ENCODE assay signal across 12 cellular contexts in genomic region chr1:21944261-21945074, GRCh38. TPM values are rescaled to one million over a fixed set of nuclear protein-coding genes. Genes with fewer than 3 reads are reported as not detected.
DNase-seq lines count a peak whose midpoint lies in the region; ATAC-seq, FAIRE-seq and TF ChIP-seq lines count a peak whose summit lies in the region.
"Had no signal": no experiment of that assay in that cellular context is flagged by ENCODE, and none has a peak within 500 bp of the region (broad histone marks: within the 10 kb centered on the region; RNA-seq: fewer than 3 reads in every experiment).

No MANE protein-coding gene starts in this region.

- TF ChIP-seq CTCF in cardiac muscle cell (IDR thresholded peaks at IDR 0.05; ENCODE audit: low read depth, low read length), result no peak
- TF ChIP-seq CTCF in esophagus squamous epithelium (IDR thresholded peaks at IDR 0.05), result no peak
- no peak for TF ChIP-seq CTCF in OCI-LY7 (conservative IDR thresholded peaks at IDR 0.05; ENCODE audit: low read length)
- TF ChIP-seq CTCF in A673 (conservative IDR thresholded peaks at IDR 0.05; ENCODE audit: low read depth, low read length), result no peak

- H3K4me1 ChIP-seq in cardiac muscle cell (ENCODE audit: low read depth) (peaks cover 22% of the 10 kb centered on the region), esophagus squamous epithelium (peaks cover 7 to 68% (median 45%) of the 10 kb centered on the region in 3 donors), OCI-LY7 (ENCODE audit: insufficient read depth, low read length, poor library complexity, severe bottlenecking) (no peaks in the 10 kb centered on the region), A673 (ENCODE audit: insufficient read depth, low read length, poor library complexity, severe bottlenecking) (peaks cover 5% of the 10 kb centered on the region)

- no peaks in the 10 kb centered on the region for H3K9me2 ChIP-seq in OCI-LY7 (ENCODE audit: insufficient read depth, low read length)

- peak overlapping the region; percentile 54 for H3K27ac ChIP-seq in cardiac muscle cell
- H3K27ac ChIP-seq in esophagus squamous epithelium, result peak overlapping the region; percentile 53 to 97 (median 84)
- H3K27ac ChIP-seq in OCI-LY7 (ENCODE audit: low read depth, low read length, poor library complexity, severe bottlenecking), result no peak overlapping the region
- no peak overlapping the region for H3K27ac ChIP-seq in A673 (ENCODE audit: low read depth, low read length, poor library complexity, severe bottlenecking)

- H3K27me3 ChIP-seq in cardiac muscle cell (no peaks in the 10 kb centered on the region), esophagus squamous epithelium (no peaks in the 10 kb centered on the region), A673 (replicated peaks; ENCODE audit: insufficient read depth, low read depth, low read length, poor library complexity) (no peaks in the 10 kb centered on the region)
- H3K27me3 ChIP-seq: MG63 had no signal

- BruUV-seq in OCI-LY7 (replicated peaks; lab: Mats Ljungman, UMichigan), result no TSS peak
- BruUV-seq in A673 (replicated peaks; lab: Mats Ljungman, UMichigan), result no TSS peak

- ATAC-seq in Right ventricle myocardium inferior, result no peak

- H3K4me3 ChIP-seq in cardiac muscle cell (no peak overlapping the region), esophagus squamous epithelium (no peak overlapping the region), OCI-LY7 (ENCODE audit: low read depth, low read length, poor library complexity, severe bottlenecking) (no peak overlapping the region), A673 (ENCODE audit: low read depth, low read length, poor library complexity, severe bottlenecking) (no peak overlapping the region)
- H3K4me3 ChIP-seq: MG63 had no signal

- CTCF ChIA-PET in OCI-LY7 (lab: Charles Lee; ENCODE audit: unreplicated experiment), result no interaction called here
- CTCF ChIA-PET in A673 (lab: Charles Lee), result no interaction called here

- intact Hi-C loops in Right ventricle myocardium inferior (cut with DNase I) (no loop called here), esophagus squamous epithelium (cut with DNase I) (no loop called here), OCI-LY7 (cut with micrococcal nuclease; ENCODE audit: unreplicated experiment) (no loop called here), A673 (cut with micrococcal nuclease; ENCODE audit: unreplicated experiment) (no loop called here)

- TF ChIP-seq POLR2A in esophagus squamous epithelium (IDR thresholded peaks at IDR 0.05), result no peak

- H2AFZ ChIP-seq in OCI-LY7 (ENCODE audit: low read length), result no peak overlapping the region

- no peak for FAIRE-seq in urothelium cell line (lab: Jason Lieb, UNC)
- FAIRE-seq: A204.1 had no signal

- H3K4me2 ChIP-seq in OCI-LY7 (ENCODE audit: low read length), result no peak overlapping the region

- POLR2A ChIA-PET in OCI-LY7 (lab: Charles Lee) (no interaction called here), A673 (lab: Charles Lee; ENCODE audit: low non-redundant PET) (no interaction called here)

- no peak for DNase-seq in cardiac muscle cell (ENCODE audit: low read depth in 1 of 2, low spot score in 1 of 2)
- DNase-seq in Right ventricle myocardium inferior (ENCODE audit: missing footprints), result no peak
- no peak for DNase-seq in esophagus squamous epithelium (lab: John Stamatoyannopoulos, UW)
- peak; percentile 46 for DNase-seq in myocyte (ENCODE audit: low read depth)
- DNase-seq in urothelium cell line (ENCODE audit: low spot score), result peak; percentile 56
- DNase-seq in OCI-LY7 (ENCODE audit: low spot score), result no peak
- DNase-seq in A673 (ENCODE audit: low spot score), result no peak
- DNase-seq in NCI-H446 treated with DMSO at 0.1 percent for 48 hours (lab: John Stamatoyannopoulos, UW), result no peak
- DNase-seq: MG63, NCI-H446 had no signal

- no peaks in the 10 kb centered on the region for H3K79me2 ChIP-seq in OCI-LY7 (ENCODE audit: insufficient read depth, low read depth, low read length)

- no peaks in the 10 kb centered on the region for H4K20me1 ChIP-seq in OCI-LY7 (ENCODE audit: insufficient read depth, low read length)

- no peaks in the 10 kb centered on the region for H3K36me3 ChIP-seq in cardiac muscle cell
- no peaks in the 10 kb centered on the region for H3K36me3 ChIP-seq in esophagus squamous epithelium
- no peaks in the 10 kb centered on the region for H3K36me3 ChIP-seq in OCI-LY7 (ENCODE audit: insufficient read depth, low read length)
- H3K36me3 ChIP-seq in A673 (ENCODE audit: insufficient read depth, low read length, poor library complexity, severe bottlenecking), result no peaks in the 10 kb centered on the region
- H3K36me3 ChIP-seq: MG63 had no signal

- H3K9me3 ChIP-seq in cardiac muscle cell (ENCODE audit: low read depth), result no peaks in the 10 kb centered on the region
- H3K9me3 ChIP-seq in esophagus squamous epithelium, result no peaks in the 10 kb centered on the region
- no peaks in the 10 kb centered on the region for H3K9me3 ChIP-seq in OCI-LY7 (ENCODE audit: low read length)
- H3K9me3 ChIP-seq in A673 (ENCODE audit: low read depth, low read length, poor library complexity, severe bottlenecking), result no peaks in the 10 kb centered on the region
- H3K9me3 ChIP-seq: MG63 had no signal

- WGBS in esophagus squamous epithelium, 2 donors, result 41 to 43% methylated on average over 12 to 13 of the region's 13 CpGs

RNA-seq across cellular contexts. Expression of gene HSPG2, which starts 7.4 kb away (rescaled TPM):
- total RNA-seq in cardiac muscle cell (112 and 193 TPM in 2 replicates), Right ventricle myocardium inferior (269 TPM), esophagus squamous epithelium (100 to 1,000 TPM in 1 of 4 donors, 10 to 100 TPM in 3; 44.9 to 107 (median 54.2) TPM), myocyte (221 and 384 TPM in 2 replicates), OCI-LY7 (2022) (3.5 and 4.7 TPM in 2 replicates), A673 (2021) (10.4 and 19.8 TPM in 2 replicates)
- polyA plus RNA-seq in cardiac muscle cell, result 62.3 and 96.2 TPM in 2 replicates
- 653 TPM for polyA plus RNA-seq in myocyte (2012)
- 1.2 and 1.6 TPM in 2 replicates for total RNA-seq in OCI-LY7 (2014; rRNA removed; shearing (Covaris generic))

RNA-seq across cellular contexts. Expression of gene CELA3B, which starts 32.4 kb away (rescaled TPM):
- total RNA-seq in cardiac muscle cell, result not detected in 2 replicates
- not detected in 2 replicates for polyA plus RNA-seq in cardiac muscle cell
- not detected for total RNA-seq in Right ventricle myocardium inferior
- total RNA-seq in esophagus squamous epithelium, result not detected
- not detected in 2 replicates for total RNA-seq in myocyte
- polyA plus RNA-seq in myocyte (2012), result not detected
- not detected in 2 replicates for total RNA-seq in OCI-LY7 (2014; rRNA removed; shearing (Covaris generic))
- not detected in 2 replicates for total RNA-seq in OCI-LY7 (2022)
- total RNA-seq in A673 (2021), result not detected in 2 replicates
- total RNA-seq: RPMI7951 had no signal

RNA-seq across cellular contexts. Expression of gene CELA3A, which starts 57.0 kb away (rescaled TPM):
- total RNA-seq in cardiac muscle cell, result not detected in 2 replicates
- polyA plus RNA-seq in cardiac muscle cell, result not detected in 2 replicates
- total RNA-seq in Right ventricle myocardium inferior, result not detected
- not detected for total RNA-seq in esophagus squamous epithelium
- total RNA-seq in myocyte, result 0.78 and 2.6 TPM in 2 replicates
- 0.18 TPM for polyA plus RNA-seq in myocyte (2012)
- not detected in 2 replicates for total RNA-seq in OCI-LY7 (2014; rRNA removed; shearing (Covaris generic))
- not detected in 2 replicates for total RNA-seq in OCI-LY7 (2022)
- total RNA-seq in A673 (2021), result not detected in 2 replicates
- total RNA-seq: RPMI7951 had no signal

Comparison
In these comparisons a context has a peak if more than half of its experiments do, and no peak if none do; other contexts are left out.
1. DNase-seq: peak in myocyte (single experiment) and urothelium cell line (single experiment); none in cardiac muscle cell (0 of 2), Right ventricle myocardium inferior (single experiment), esophagus squamous epithelium (single experiment), OCI-LY7 (single experiment), A673 (single experiment) and NCI-H446 treated with DMSO at 0.1 percent for 48 hours (single experiment).
2. H3K27ac ChIP-seq: peak in cardiac muscle cell (single experiment) and esophagus squamous epithelium (4 of 4); none in OCI-LY7 (single experiment) and A673 (single experiment).